ENCODE assay signal across 14 cellular contexts in the genomic region with DNA sequence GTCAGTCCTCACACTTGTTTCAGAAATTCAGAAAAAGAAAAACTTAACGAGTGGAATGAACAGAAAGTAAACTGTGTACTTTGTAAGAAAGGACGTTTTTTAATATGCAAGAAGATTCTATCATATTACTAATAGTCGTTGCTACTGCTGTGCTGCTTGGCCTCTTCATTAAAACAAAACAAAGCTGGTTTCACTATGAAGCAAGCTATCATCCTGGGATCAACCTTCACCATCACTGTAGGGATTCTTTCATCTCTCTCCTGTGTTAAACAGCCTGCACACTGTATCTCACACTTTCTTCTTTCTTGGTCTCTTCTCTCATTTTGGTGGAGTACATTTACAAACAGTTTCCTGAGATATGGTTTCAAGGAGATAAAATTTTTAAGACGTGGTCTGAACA.
"Had no signal": no experiment of that assay in that cellular context is flagged by ENCODE, and none has a peak within 500 bp of the region (broad histone marks: within the 10 kb centered on the region; RNA-seq: fewer than 3 reads in every experiment).

No MANE protein-coding gene starts in this region.

- H3K4me3 ChIP-seq: ovary had no signal

- DNase-seq: activated CD4-positive, alpha-beta T cell treated with anti-CD3 and anti-CD28 coated beads for 36 hours; activated CD8-positive, alpha-beta T cell treated with anti-CD3 and anti-CD28 coated beads, Interleukin-2, amount 10 ng/mL, durations not matched to agents 7 days and 5 days; activated naive CD4-positive, alpha-beta T cell treated with anti-CD3 and anti-CD28 coated beads, Interleukin-2, amount 50 U/mL, for 16 hours; caudate nucleus; cortex of kidney; effector memory CD4-positive, alpha-beta T cell; hippocampal formation; left ventricle myocardium superior; mesendoderm; ovary; stimulated activated CD4-positive, alpha-beta T cell treated with anti-CD3 and anti-CD28 coated beads, Interleukin-4, amount 100 ng/mL, for 1 hour; stimulated activated CD8-positive, alpha-beta memory T cell treated with anti-CD3 and anti-CD28 coated beads, Interleukin-4, amount 100 ng/mL, for 48 hours; stimulated activated naive CD8-positive, alpha-beta T cell treated with anti-CD3 and anti-CD28 coated beads, Interleukin-15, amount 100 ng/mL, for 72 hours; T1000 had no signal

- H3K9me3 Mint-ChIP-seq: stimulated activated naive CD8-positive, alpha-beta T cell treated with anti-CD3 and anti-CD28 coated beads, Interleukin-15, amount 100 ng/mL, for 72 hours had no signal

- H3K4me1 Mint-ChIP-seq: stimulated activated naive CD8-positive, alpha-beta T cell treated with anti-CD3 and anti-CD28 coated beads, Interleukin-15, amount 100 ng/mL, for 72 hours had no signal

- H3K4me3 Mint-ChIP-seq: activated CD4-positive, alpha-beta T cell treated with anti-CD3 and anti-CD28 coated beads for 36 hours; activated CD8-positive, alpha-beta T cell treated with anti-CD3 and anti-CD28 coated beads, Interleukin-2, amount 10 ng/mL, durations not matched to agents 7 days and 5 days; stimulated activated naive CD8-positive, alpha-beta T cell treated with anti-CD3 and anti-CD28 coated beads, Interleukin-15, amount 100 ng/mL, for 72 hours had no signal

- H3K27me3 Mint-ChIP-seq: activated CD4-positive, alpha-beta T cell treated with anti-CD3 and anti-CD28 coated beads for 36 hours; stimulated activated naive CD8-positive, alpha-beta T cell treated with anti-CD3 and anti-CD28 coated beads, Interleukin-15, amount 100 ng/mL, for 72 hours had no signal

- H3K27ac Mint-ChIP-seq: activated CD4-positive, alpha-beta T cell treated with anti-CD3 and anti-CD28 coated beads for 36 hours; activated CD8-positive, alpha-beta T cell treated with anti-CD3 and anti-CD28 coated beads, Interleukin-2, amount 10 ng/mL, durations not matched to agents 7 days and 5 days had no signal

- ATAC-seq: activated CD8-positive, alpha-beta T cell treated with anti-CD3 and anti-CD28 coated beads, Interleukin-2, amount 10 ng/mL, durations not matched to agents 7 days and 5 days; left ventricle myocardium superior; stimulated activated naive CD8-positive, alpha-beta T cell treated with anti-CD3 and anti-CD28 coated beads, Interleukin-15, amount 100 ng/mL, for 72 hours had no signal

- H3K9me3 ChIP-seq: ovary had no signal
